Comparison of ENCODE assay signal across 8 cellular contexts in the genomic region with DNA sequence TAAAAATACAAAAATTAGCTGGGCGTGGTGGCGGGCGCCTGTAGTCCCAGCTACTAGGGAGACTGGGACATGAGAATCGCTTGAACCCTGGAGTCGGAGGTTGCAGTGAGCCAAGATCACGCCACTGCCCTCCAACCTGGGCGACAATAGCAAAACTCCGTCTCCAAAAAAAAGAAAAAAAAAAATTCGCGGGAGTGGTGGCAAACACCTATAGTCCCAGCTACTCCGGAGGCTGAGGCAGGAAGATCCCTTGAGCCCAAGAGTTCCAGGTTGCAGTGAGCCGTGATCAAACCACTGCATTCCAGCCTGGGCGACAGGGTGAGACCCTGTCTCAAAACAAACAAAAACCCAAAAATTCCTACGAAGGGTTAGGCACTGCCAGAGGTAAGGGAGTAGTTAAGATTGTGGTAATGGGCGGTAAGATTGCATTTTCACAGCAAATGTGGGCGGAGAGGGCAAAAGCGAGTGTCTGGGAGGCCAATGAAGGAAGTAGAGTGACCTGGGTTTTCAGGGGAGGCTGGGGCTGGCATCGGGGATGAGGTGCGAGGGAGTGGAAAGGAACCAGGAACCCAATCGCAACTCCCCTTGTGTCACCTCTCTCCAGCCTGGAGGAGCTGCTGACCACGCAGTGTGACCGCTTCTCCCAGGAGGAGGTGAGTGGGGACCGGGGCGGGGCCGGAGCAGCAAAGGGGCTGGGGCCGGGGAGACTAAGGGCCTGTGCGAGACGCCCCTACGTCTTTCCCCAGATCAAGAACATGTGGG. TPM values are rescaled to one million over a fixed set of nuclear protein-coding genes. Genes with fewer than 3 reads are reported as not detected.
A peak's percentile ranks its signal among the peaks of the same experiment; 100 is the strongest.
DNase-seq lines count a peak whose midpoint lies in the region; ATAC-seq, FAIRE-seq and TF ChIP-seq lines count a peak whose summit lies in the region.

No MANE protein-coding gene starts in this region.

- H3K9me3 ChIP-seq in keratinocyte (ENCODE audit: control insufficient read depth, low read depth, low read length) (no peaks in the 10 kb centered on the region), testis (no peaks in the 10 kb centered on the region)

- no peak for TF ChIP-seq CTCF in keratinocyte (optimal IDR thresholded peaks at IDR 0.05 in 1 of 3, IDR thresholded peaks at IDR 0.05 in 1 of 3, conservative IDR thresholded peaks at IDR 0.05 in 1 of 3; ENCODE audit: extremely low read depth in 1 of 3, insufficient read depth in 2 of 3, low read length in 3 of 3)
- no peak for TF ChIP-seq CTCF in testis (IDR thresholded peaks at IDR 0.05)

- H3K27ac ChIP-seq in keratinocyte (ENCODE audit: control insufficient read depth, insufficient read depth, low read length) (peak overlapping the region; percentile 90), testis (peak overlapping the region; percentile 98 to 100)

- no peaks in the 10 kb centered on the region for H4K20me1 ChIP-seq in keratinocyte (ENCODE audit: control insufficient read depth, extremely low read depth, insufficient read depth, low read length)

- H2AFZ ChIP-seq in keratinocyte (ENCODE audit: control insufficient read depth, low read length): peak overlapping the region; percentile 93

- intact Hi-C loops in activated T-helper 1 cell treated with anti-CD3 and anti-CD28 coated beads, Interleukin-12 subunit alpha, Interleukin-12 subunit beta, Interleukin-2, Interleukin-4 antibody, amounts not matched to agents 30 ng/mL and 10 ng/mL and 1 ng/mL, durations not matched to agents 14 hours and 24 hours and 36 hours (cut with micrococcal nuclease): loop anchor here (5.0 to 10.0 kb wide), 2 partner anchors 382 to 570 kb away; partner anchors contain the start of genes HIRIP3, INO80E and MAZ
- intact Hi-C loops in testis (cut with DNase I; ENCODE audit: low total_unique reads): no loop called here

- peak overlapping the region; percentile 96 for H3K4me3 Mint-ChIP-seq in activated naive CD4-positive, alpha-beta T cell treated with anti-CD3 and anti-CD28 coated beads, Interleukin-2, amount 50 U/mL, for 24 hours
- H3K4me3 Mint-ChIP-seq in activated T-helper 1 cell treated with anti-CD3 and anti-CD28 coated beads, Interleukin-12 subunit alpha, Interleukin-12 subunit beta, Interleukin-2, Interleukin-4 antibody, amounts not matched to agents 30 ng/mL and 10 ng/mL and 1 ng/mL, durations not matched to agents 14 hours and 24 hours and 36 hours: peak overlapping the region; percentile 97

- TF ChIP-seq POLR2A in testis (IDR thresholded peaks at IDR 0.05): no peak

- 32% methylated on average over 25 to 29 of the region's 29 CpGs for WGBS in testis, 2 donors

- H3K9me3 Mint-ChIP-seq in activated naive CD4-positive, alpha-beta T cell treated with anti-CD3 and anti-CD28 coated beads, Interleukin-2, amount 50 U/mL, for 24 hours: no peaks in the 10 kb centered on the region
- H3K9me3 Mint-ChIP-seq in activated T-helper 1 cell treated with anti-CD3 and anti-CD28 coated beads, Interleukin-12 subunit alpha, Interleukin-12 subunit beta, Interleukin-2, Interleukin-4 antibody, amounts not matched to agents 30 ng/mL and 10 ng/mL and 1 ng/mL, durations not matched to agents 14 hours and 24 hours and 36 hours: no peaks in the 10 kb centered on the region

- ATAC-seq in HG03432 (IDR thresholded peaks at IDR 0.05; ENCODE audit: unreplicated experiment): no peak

- H3K27me3 Mint-ChIP-seq in activated naive CD4-positive, alpha-beta T cell treated with anti-CD3 and anti-CD28 coated beads, Interleukin-2, amount 50 U/mL, for 24 hours: no peaks in the 10 kb centered on the region
- peaks cover 2% of the 10 kb centered on the region for H3K27me3 Mint-ChIP-seq in activated T-helper 1 cell treated with anti-CD3 and anti-CD28 coated beads, Interleukin-12 subunit alpha, Interleukin-12 subunit beta, Interleukin-2, Interleukin-4 antibody, amounts not matched to agents 30 ng/mL and 10 ng/mL and 1 ng/mL, durations not matched to agents 14 hours and 24 hours and 36 hours (ENCODE audit: insufficient read depth)

- DNase-seq in activated naive CD4-positive, alpha-beta T cell (lab: John Stamatoyannopoulos, UW): no peak
- no peak for DNase-seq in activated T-helper 1 cell treated with anti-CD3 and anti-CD28 coated beads, Interleukin-12 subunit alpha, Interleukin-12 subunit beta, Interleukin-2, Interleukin-4 antibody, amounts not matched to agents 30 ng/mL and 10 ng/mL and 1 ng/mL, durations not matched to agents 14 hours and 24 hours and 36 hours (ENCODE audit: low spot score)
- DNase-seq in keratinocyte (ENCODE audit: low read depth, low spot score) (no peak), testis (no peak), SK-N-DZ (ENCODE audit: low spot score) (no peak), epidermal melanocyte (ENCODE audit: insufficient read length, low spot score) (no peak)

- no peak for FAIRE-seq in keratinocyte (lab: Jason Lieb, UNC)

- peaks cover 0 to 2% of the 10 kb centered on the region in 2 experiments for H3K36me3 ChIP-seq in keratinocyte (ENCODE audit: control insufficient read depth in 2 of 2, extremely low read depth in 1 of 2, insufficient read depth in 2 of 2, low read length in 2 of 2)
- no peaks in the 10 kb centered on the region for H3K36me3 ChIP-seq in testis (ENCODE audit: low read depth, missing control alignments)

- H3K27me3 ChIP-seq in keratinocyte (ENCODE audit: control insufficient read depth, extremely low read depth, insufficient read depth, low read length) (no peaks in the 10 kb centered on the region), testis (no peaks in the 10 kb centered on the region)

- H3K36me3 Mint-ChIP-seq in activated naive CD4-positive, alpha-beta T cell treated with anti-CD3 and anti-CD28 coated beads, Interleukin-2, amount 50 U/mL, for 24 hours: peaks cover 4% of the 10 kb centered on the region
- peaks cover 22% of the 10 kb centered on the region for H3K36me3 Mint-ChIP-seq in activated T-helper 1 cell treated with anti-CD3 and anti-CD28 coated beads, Interleukin-12 subunit alpha, Interleukin-12 subunit beta, Interleukin-2, Interleukin-4 antibody, amounts not matched to agents 30 ng/mL and 10 ng/mL and 1 ng/mL, durations not matched to agents 14 hours and 24 hours and 36 hours (ENCODE audit: low read depth)

- H3K27ac Mint-ChIP-seq in activated naive CD4-positive, alpha-beta T cell treated with anti-CD3 and anti-CD28 coated beads, Interleukin-2, amount 50 U/mL, for 24 hours: peak overlapping the region; percentile 99
- peak overlapping the region; percentile 100 for H3K27ac Mint-ChIP-seq in activated T-helper 1 cell treated with anti-CD3 and anti-CD28 coated beads, Interleukin-12 subunit alpha, Interleukin-12 subunit beta, Interleukin-2, Interleukin-4 antibody, amounts not matched to agents 30 ng/mL and 10 ng/mL and 1 ng/mL, durations not matched to agents 14 hours and 24 hours and 36 hours

- H3K9me1 ChIP-seq in keratinocyte (ENCODE audit: control insufficient read depth, extremely low read depth, insufficient read depth, low read length): no peaks in the 10 kb centered on the region

- peak overlapping the region; percentile 85 for H3K4me2 ChIP-seq in keratinocyte (ENCODE audit: control insufficient read depth, extremely low read depth, insufficient read depth, low read depth, low read length)

- H3K4me3 ChIP-seq in keratinocyte (ENCODE audit: control insufficient read depth in 2 of 3, extremely low read depth in 1 of 3, insufficient read depth in 2 of 3, low read depth in 1 of 3, low read length in 3 of 3) (peak overlapping the region; percentile 42 to 81 (median 77)), testis (peak overlapping the region; percentile 66 to 95)

- dilution Hi-C loops in keratinocyte (cut with MboI; ENCODE audit: extremely low pct_ligation_motif_present, low sequenced_read_pairs): no loop called here

- peak overlapping the region; percentile 89 for H3K9ac ChIP-seq in keratinocyte (ENCODE audit: control insufficient read depth, extremely low read depth, insufficient read depth, low read length)

- H3K4me1 ChIP-seq in keratinocyte (ENCODE audit: control insufficient read depth, extremely low read depth, insufficient read depth, low read length) (peaks cover 9% of the 10 kb centered on the region), testis (peaks cover 13% of the 10 kb centered on the region)

- H3K4me1 Mint-ChIP-seq in activated naive CD4-positive, alpha-beta T cell treated with anti-CD3 and anti-CD28 coated beads, Interleukin-2, amount 50 U/mL, for 24 hours: peaks cover 44% of the 10 kb centered on the region
- H3K4me1 Mint-ChIP-seq in activated T-helper 1 cell treated with anti-CD3 and anti-CD28 coated beads, Interleukin-12 subunit alpha, Interleukin-12 subunit beta, Interleukin-2, Interleukin-4 antibody, amounts not matched to agents 30 ng/mL and 10 ng/mL and 1 ng/mL, durations not matched to agents 14 hours and 24 hours and 36 hours (ENCODE audit: low read depth): peaks cover 44% of the 10 kb centered on the region

- no peaks in the 10 kb centered on the region for H3K79me2 ChIP-seq in keratinocyte (ENCODE audit: control insufficient read depth, insufficient read depth, low read length)

RNA-seq across cellular contexts. Expression of gene MYL11, which starts 2.6 kb away (rescaled TPM):
- total RNA-seq in activated T-helper 1 cell treated with anti-CD3 and anti-CD28 coated beads, Interleukin-12 subunit alpha, Interleukin-12 subunit beta, Interleukin-2, Interleukin-4 antibody, amounts not matched to agents 30 ng/mL and 10 ng/mL and 1 ng/mL, durations not matched to agents 14 hours and 24 hours and 36 hours: 2.0 and 2.7 TPM in 2 replicates
- polyA plus RNA-seq in keratinocyte: 0.82 TPM in 1 of 3 replicates, not detected in the others
- not detected for polyA plus RNA-seq in keratinocyte (2011; ENCODE audit: low read depth)
- not detected in 2 replicates for polyA plus RNA-seq in keratinocyte (2011; cell fraction: cytosol; rRNA removed)
- not detected in 2 replicates for polyA plus RNA-seq in keratinocyte (2011; cell fraction: nucleus; rRNA removed)
- 1.5 TPM in 1 of 2 replicates, not detected in the other for polyA plus RNA-seq in keratinocyte (2012; ENCODE audit: low replicate concordance)
- 1.8 TPM in 1 of 3 replicates, not detected in the others for polyA minus RNA-seq in keratinocyte
- polyA minus RNA-seq in keratinocyte (2011; cell fraction: cytosol; rRNA and poly(A)+ RNA removed): not detected
- polyA minus RNA-seq in keratinocyte (2011; cell fraction: nucleus; rRNA and poly(A)+ RNA removed): not detected in 2 replicates
- total RNA-seq in testis: 1 to 10 TPM; 2.5 to 4.2 TPM
- polyA plus RNA-seq in testis (ENCODE audit: insufficient read depth, low read depth, low replicate concordance): 18.5 TPM
- not detected in 2 replicates for polyA plus RNA-seq in SK-N-DZ (2014; cell fraction: cytosol; rRNA removed)
- polyA plus RNA-seq in SK-N-DZ (2014; cell fraction: nucleus; rRNA removed): 1.5 TPM in 1 of 2 replicates, not detected in the other

RNA-seq across cellular contexts. Expression of gene SEPTIN1, which starts 5.1 kb away (rescaled TPM):
- total RNA-seq in activated T-helper 1 cell treated with anti-CD3 and anti-CD28 coated beads, Interleukin-12 subunit alpha, Interleukin-12 subunit beta, Interleukin-2, Interleukin-4 antibody, amounts not matched to agents 30 ng/mL and 10 ng/mL and 1 ng/mL, durations not matched to agents 14 hours and 24 hours and 36 hours: 195 and 200 TPM in 2 replicates
- polyA plus RNA-seq in keratinocyte: 0.04 TPM in 1 of 3 replicates, not detected in the others
- 0.27 TPM for polyA plus RNA-seq in keratinocyte (2011; ENCODE audit: low read depth)
- polyA plus RNA-seq in keratinocyte (2011; cell fraction: cytosol; rRNA removed): 0.09 TPM in 1 of 2 replicates, not detected in the other
- 0.08 TPM in 1 of 2 replicates, not detected in the other for polyA plus RNA-seq in keratinocyte (2011; cell fraction: nucleus; rRNA removed)
- 0.37 and 0.42 TPM in 2 replicates for polyA plus RNA-seq in keratinocyte (2012; ENCODE audit: low replicate concordance)
- polyA minus RNA-seq in keratinocyte: not detected in 3 replicates
- not detected for polyA minus RNA-seq in keratinocyte (2011; cell fraction: cytosol; rRNA and poly(A)+ RNA removed)
- not detected in 2 replicates for polyA minus RNA-seq in keratinocyte (2011; cell fraction: nucleus; rRNA and poly(A)+ RNA removed)
- 1 to 10 TPM in 1 of 2 donors, under 1 TPM in 1; 0.63 to 2.4 TPM for total RNA-seq in testis
- 3.9 TPM for polyA plus RNA-seq in testis (ENCODE audit: insufficient read depth, low read depth, low replicate concordance)
- 2.5 TPM in 1 of 2 replicates, not detected in the other for polyA plus RNA-seq in SK-N-DZ (2014; cell fraction: cytosol; rRNA removed)
- polyA plus RNA-seq in SK-N-DZ (2014; cell fraction: nucleus; rRNA removed): 0.23 and 0.26 TPM in 2 replicates

RNA-seq across cellular contexts. Expression of gene TBC1D10B, which starts 6.9 kb away (rescaled TPM):
- total RNA-seq in activated T-helper 1 cell treated with anti-CD3 and anti-CD28 coated beads, Interleukin-12 subunit alpha, Interleukin-12 subunit beta, Interleukin-2, Interleukin-4 antibody, amounts not matched to agents 30 ng/mL and 10 ng/mL and 1 ng/mL, durations not matched to agents 14 hours and 24 hours and 36 hours: 68.9 and 73.6 TPM in 2 replicates
- polyA plus RNA-seq in keratinocyte: 8.6 to 20.0 TPM (median 8.9 TPM) in 3 replicates
- polyA plus RNA-seq in keratinocyte (2011; ENCODE audit: low read depth): 7.0 TPM
- 11.1 and 20.1 TPM in 2 replicates for polyA plus RNA-seq in keratinocyte (2011; cell fraction: cytosol; rRNA removed)
- polyA plus RNA-seq in keratinocyte (2011; cell fraction: nucleus; rRNA removed): 27.7 and 32.3 TPM in 2 replicates
- polyA plus RNA-seq in keratinocyte (2012; ENCODE audit: low replicate concordance): 22.4 and 30.2 TPM in 2 replicates
- 14.2 to 51.2 TPM (median 17.3 TPM) in 3 replicates for polyA minus RNA-seq in keratinocyte
- 35.9 TPM for polyA minus RNA-seq in keratinocyte (2011; cell fraction: cytosol; rRNA and poly(A)+ RNA removed)
- 17.9 and 18.5 TPM in 2 replicates for polyA minus RNA-seq in keratinocyte (2011; cell fraction: nucleus; rRNA and poly(A)+ RNA removed)
- total RNA-seq in testis: 10 to 100 TPM; 60.5 to 64.0 TPM
- 86.2 TPM for polyA plus RNA-seq in testis (ENCODE audit: insufficient read depth, low read depth, low replicate concordance)
- polyA plus RNA-seq in SK-N-DZ (2014; cell fraction: cytosol; rRNA removed): 32.4 and 36.4 TPM in 2 replicates
- 22.7 and 35.0 TPM in 2 replicates for polyA plus RNA-seq in SK-N-DZ (2014; cell fraction: nucleus; rRNA removed)

RNA-seq across cellular contexts. Expression of gene ZNF48, which starts 18.0 kb away (rescaled TPM):
- 20.2 and 21.4 TPM in 2 replicates for total RNA-seq in activated T-helper 1 cell treated with anti-CD3 and anti-CD28 coated beads, Interleukin-12 subunit alpha, Interleukin-12 subunit beta, Interleukin-2, Interleukin-4 antibody, amounts not matched to agents 30 ng/mL and 10 ng/mL and 1 ng/mL, durations not matched to agents 14 hours and 24 hours and 36 hours
- 3.7 to 4.3 TPM (median 3.7 TPM) in 3 replicates for polyA plus RNA-seq in keratinocyte
- polyA plus RNA-seq in keratinocyte (2011; ENCODE audit: low read depth): 6.7 TPM
- polyA plus RNA-seq in keratinocyte (2011; cell fraction: cytosol; rRNA removed): 2.3 and 4.2 TPM in 2 replicates
- polyA plus RNA-seq in keratinocyte (2011; cell fraction: nucleus; rRNA removed): 4.0 and 4.5 TPM in 2 replicates
- 3.7 and 4.9 TPM in 2 replicates for polyA plus RNA-seq in keratinocyte (2012; ENCODE audit: low replicate concordance)
- 3.8 to 6.8 TPM (median 4.4 TPM) in 3 replicates for polyA minus RNA-seq in keratinocyte
- polyA minus RNA-seq in keratinocyte (2011; cell fraction: cytosol; rRNA and poly(A)+ RNA removed): 5.0 TPM
- polyA minus RNA-seq in keratinocyte (2011; cell fraction: nucleus; rRNA and poly(A)+ RNA removed): 2.9 and 3.1 TPM in 2 replicates
- 1 to 10 TPM; 6.5 to 9.0 TPM for total RNA-seq in testis
- 6.3 TPM for polyA plus RNA-seq in testis (ENCODE audit: insufficient read depth, low read depth, low replicate concordance)
- polyA plus RNA-seq in SK-N-DZ (2014; cell fraction: cytosol; rRNA removed): 35.7 and 36.2 TPM in 2 replicates
- 28.7 and 38.1 TPM in 2 replicates for polyA plus RNA-seq in SK-N-DZ (2014; cell fraction: nucleus; rRNA removed)

RNA-seq across cellular contexts. Expression of gene CD2BP2, which starts 22.1 kb away (rescaled TPM):
- total RNA-seq in activated T-helper 1 cell treated with anti-CD3 and anti-CD28 coated beads, Interleukin-12 subunit alpha, Interleukin-12 subunit beta, Interleukin-2, Interleukin-4 antibody, amounts not matched to agents 30 ng/mL and 10 ng/mL and 1 ng/mL, durations not matched to agents 14 hours and 24 hours and 36 hours: 100 and 104 TPM in 2 replicates
- polyA plus RNA-seq in keratinocyte (41.2 to 49.5 TPM (median 44.4 TPM) in 3 replicates), testis (ENCODE audit: insufficient read depth, low read depth, low replicate concordance) (52.5 TPM)
- 15.2 TPM for polyA plus RNA-seq in keratinocyte (2011; ENCODE audit: low read depth)
- 22.2 and 34.3 TPM in 2 replicates for polyA plus RNA-seq in keratinocyte (2011; cell fraction: cytosol; rRNA removed)
- 54.4 and 57.5 TPM in 2 replicates for polyA plus RNA-seq in keratinocyte (2011; cell fraction: nucleus; rRNA removed)
- 30.3 and 47.9 TPM in 2 replicates for polyA plus RNA-seq in keratinocyte (2012; ENCODE audit: low replicate concordance)
- polyA minus RNA-seq in keratinocyte: 18.8 to 24.9 TPM (median 24.1 TPM) in 3 replicates
- 20.0 TPM for polyA minus RNA-seq in keratinocyte (2011; cell fraction: cytosol; rRNA and poly(A)+ RNA removed)
- polyA minus RNA-seq in keratinocyte (2011; cell fraction: nucleus; rRNA and poly(A)+ RNA removed): 14.6 and 18.5 TPM in 2 replicates
- 10 to 100 TPM; 32.8 to 39.5 TPM for total RNA-seq in testis
- polyA plus RNA-seq in SK-N-DZ (2014; cell fraction: cytosol; rRNA removed): 91.0 and 98.3 TPM in 2 replicates
- polyA plus RNA-seq in SK-N-DZ (2014; cell fraction: nucleus; rRNA removed): 139 and 142 TPM in 2 replicates

Comparison
In these comparisons a context has a peak if more than half of its experiments do, and no peak if none do; other contexts are left out.
1. RNA of gene SEPTIN1, which starts 5.1 kb away (total RNA-seq): 195 to 200 TPM in activated T-helper 1 cell treated with anti-CD3 and anti-CD28 coated beads, Interleukin-12 subunit alpha, Interleukin-12 subunit beta, Interleukin-2, Interleukin-4 antibody, amounts not matched to agents 30 ng/mL and 10 ng/mL and 1 ng/mL, durations not matched to agents 14 hours and 24 hours and 36 hours; 0.63 to 2.4 TPM in testis; every median in the first group is over 10 times any median in the second.